Comparison of ENCODE assay signal across 1 cellular context in the genomic region with DNA sequence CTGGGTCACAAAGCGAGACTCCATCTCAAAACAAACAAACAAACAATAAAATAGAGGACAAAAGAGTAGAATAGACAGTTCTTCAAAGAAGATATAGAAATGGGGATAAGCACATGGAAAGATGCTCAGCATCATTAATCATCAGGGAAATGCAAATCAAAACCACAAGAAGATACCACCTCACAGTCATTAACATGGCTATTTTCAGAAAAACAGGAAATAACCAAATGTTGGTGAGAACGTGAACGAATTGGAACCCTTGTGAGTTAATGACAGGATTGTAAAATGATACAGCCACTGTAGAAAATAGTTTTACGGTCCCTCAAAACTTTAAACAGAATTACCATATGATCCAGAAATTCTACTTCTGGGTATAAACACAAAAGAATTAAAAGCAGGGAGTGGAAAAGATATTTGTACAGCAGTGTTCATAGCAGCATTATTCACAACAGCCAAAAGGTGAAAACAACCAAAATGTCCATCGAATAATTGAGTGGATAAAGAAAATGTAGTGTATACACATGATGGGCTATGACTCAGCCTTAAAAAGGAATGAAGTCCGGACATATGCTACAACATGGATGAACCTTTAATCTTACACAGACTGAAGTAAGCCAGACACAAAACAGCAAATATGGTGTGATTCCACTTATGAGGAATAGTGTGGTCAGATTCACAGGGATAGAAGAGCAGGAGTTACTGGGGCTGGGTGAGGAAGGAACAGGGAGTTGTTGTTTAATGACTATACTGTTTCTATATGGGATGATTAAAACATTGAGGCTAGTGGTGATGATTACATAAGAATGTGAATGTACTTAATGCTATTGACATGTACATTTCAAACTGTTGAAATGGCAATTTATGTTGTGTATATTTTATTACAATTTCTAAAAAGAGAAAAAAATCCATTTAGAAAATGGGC.
A peak's percentile ranks its signal among the peaks of the same experiment; 100 is the strongest.
TF ChIP-seq lines count a peak whose summit lies in the region.

No MANE protein-coding gene starts in this region.

TF ChIP-seq in K562, 482 proteins besides CTCF, POLR2A, EP300 and RAD21:
- TF ChIP-seq ZNF764 (CRISPR knock-in tag; IDR thresholded peaks at IDR 0.05; ENCODE audit: low read depth) (no peak), FOXK2 (conservative IDR thresholded peaks at IDR 0.05 in 1 of 2, IDR thresholded peaks at IDR 0.05 in 1 of 2; ENCODE audit: low read depth in 2 of 2) (0 out of 4 replicates have a peak, but pooled peaks of 1 of the 2 experiments have one; percentile 9), PHF20 (IDR thresholded peaks at IDR 0.05; ENCODE audit: partially characterized antibody) (peak; percentile 22), ZNF316 (IDR thresholded peaks at IDR 0.05) (0 out of 2 replicates have a peak, but pooled peaks have one; percentile 24), ESRRB (CRISPR knock-in tag; IDR thresholded peaks at IDR 0.05; ENCODE audit: borderline replicate concordance) (no peak), SMARCA5 (IDR thresholded peaks at IDR 0.05) (peak; percentile 73), CEBPG (CRISPR knock-in tag; IDR thresholded peaks at IDR 0.05) (no peak), CEBPG (tag; conservative IDR thresholded peaks at IDR 0.05 in 1 of 2, IDR thresholded peaks at IDR 0.05 in 1 of 2) (peak in 1 of 2 experiments; percentile 14; a peak in 1 of 4 replicates), MEF2D (tag; conservative IDR thresholded peaks at IDR 0.05; ENCODE audit: low read depth) (0 out of 2 replicates have a peak, but pooled peaks have one; percentile 31), MEIS2 (IDR thresholded peaks at IDR 0.05; ENCODE audit: partially characterized antibody) (peak; percentile 71)
- TF ChIP-seq, protein P1, sequence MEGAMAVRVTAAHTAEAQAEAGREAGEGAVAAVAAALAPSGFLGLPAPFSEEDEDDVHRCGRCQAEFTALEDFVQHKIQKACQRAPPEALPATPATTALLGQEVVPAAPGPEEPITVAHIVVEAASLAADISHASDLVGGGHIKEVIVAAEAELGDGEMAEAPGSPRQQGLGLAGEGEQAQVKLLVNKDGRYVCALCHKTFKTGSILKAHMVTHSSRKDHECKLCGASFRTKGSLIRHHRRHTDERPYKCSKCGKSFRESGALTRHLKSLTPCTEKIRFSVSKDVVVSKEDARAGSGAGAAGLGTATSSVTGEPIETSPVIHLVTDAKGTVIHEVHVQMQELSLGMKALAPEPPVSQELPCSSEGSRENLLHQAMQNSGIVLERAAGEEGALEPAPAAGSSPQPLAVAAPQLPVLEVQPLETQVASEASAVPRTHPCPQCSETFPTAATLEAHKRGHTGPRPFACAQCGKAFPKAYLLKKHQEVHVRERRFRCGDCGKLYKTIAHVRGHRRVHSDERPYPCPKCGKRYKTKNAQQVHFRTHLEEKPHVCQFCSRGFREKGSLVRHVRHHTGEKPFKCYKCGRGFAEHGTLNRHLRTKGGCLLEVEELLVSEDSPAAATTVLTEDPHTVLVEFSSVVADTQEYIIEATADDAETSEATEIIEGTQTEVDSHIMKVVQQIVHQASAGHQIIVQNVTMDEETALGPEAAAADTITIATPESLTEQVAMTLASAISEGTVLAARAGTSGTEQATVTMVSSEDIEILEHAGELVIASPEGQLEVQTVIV (CRISPR knock-in tag; IDR thresholded peaks at IDR 0.05; ENCODE audit: borderline replicate concordance), result no peak
- TF ChIP-seq, protein P2, sequence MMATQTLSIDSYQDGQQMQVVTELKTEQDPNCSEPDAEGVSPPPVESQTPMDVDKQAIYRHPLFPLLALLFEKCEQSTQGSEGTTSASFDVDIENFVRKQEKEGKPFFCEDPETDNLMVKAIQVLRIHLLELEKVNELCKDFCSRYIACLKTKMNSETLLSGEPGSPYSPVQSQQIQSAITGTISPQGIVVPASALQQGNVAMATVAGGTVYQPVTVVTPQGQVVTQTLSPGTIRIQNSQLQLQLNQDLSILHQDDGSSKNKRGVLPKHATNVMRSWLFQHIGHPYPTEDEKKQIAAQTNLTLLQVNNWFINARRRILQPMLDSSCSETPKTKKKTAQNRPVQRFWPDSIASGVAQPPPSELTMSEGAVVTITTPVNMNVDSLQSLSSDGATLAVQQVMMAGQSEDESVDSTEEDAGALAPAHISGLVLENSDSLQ (IDR thresholded peaks at IDR 0.05), result peak; percentile 64
- TF ChIP-seq, protein P3, sequence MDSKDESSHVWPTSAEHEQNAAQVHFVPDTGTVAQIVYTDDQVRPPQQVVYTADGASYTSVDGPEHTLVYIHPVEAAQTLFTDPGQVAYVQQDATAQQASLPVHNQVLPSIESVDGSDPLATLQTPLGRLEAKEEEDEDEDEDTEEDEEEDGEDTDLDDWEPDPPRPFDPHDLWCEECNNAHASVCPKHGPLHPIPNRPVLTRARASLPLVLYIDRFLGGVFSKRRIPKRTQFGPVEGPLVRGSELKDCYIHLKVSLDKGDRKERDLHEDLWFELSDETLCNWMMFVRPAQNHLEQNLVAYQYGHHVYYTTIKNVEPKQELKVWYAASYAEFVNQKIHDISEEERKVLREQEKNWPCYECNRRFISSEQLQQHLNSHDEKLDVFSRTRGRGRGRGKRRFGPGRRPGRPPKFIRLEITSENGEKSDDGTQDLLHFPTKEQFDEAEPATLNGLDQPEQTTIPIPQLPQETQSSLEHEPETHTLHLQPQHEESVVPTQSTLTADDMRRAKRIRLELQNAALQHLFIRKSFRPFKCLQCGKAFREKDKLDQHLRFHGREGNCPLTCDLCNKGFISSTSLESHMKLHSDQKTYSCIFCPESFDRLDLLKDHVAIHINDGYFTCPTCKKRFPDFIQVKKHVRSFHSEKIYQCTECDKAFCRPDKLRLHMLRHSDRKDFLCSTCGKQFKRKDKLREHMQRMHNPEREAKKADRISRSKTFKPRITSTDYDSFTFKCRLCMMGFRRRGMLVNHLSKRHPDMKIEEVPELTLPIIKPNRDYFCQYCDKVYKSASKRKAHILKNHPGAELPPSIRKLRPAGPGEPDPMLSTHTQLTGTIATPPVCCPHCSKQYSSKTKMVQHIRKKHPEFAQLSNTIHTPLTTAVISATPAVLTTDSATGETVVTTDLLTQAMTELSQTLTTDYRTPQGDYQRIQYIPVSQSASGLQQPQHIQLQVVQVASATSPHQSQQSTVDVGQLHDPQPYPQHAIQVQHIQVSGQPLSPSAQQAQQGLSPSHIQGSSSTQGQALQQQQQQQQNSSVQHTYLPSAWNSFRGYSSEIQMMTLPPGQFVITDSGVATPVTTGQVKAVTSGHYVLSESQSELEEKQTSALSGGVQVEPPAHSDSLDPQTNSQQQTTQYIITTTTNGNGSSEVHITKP (IDR thresholded peaks at IDR 0.05; ENCODE audit: partially characterized antibody), result peak; percentile 64
TF ChIP-seq in K562: peak in this region for 9.
